In genomic region chr4:57403591-57403990, GRCh38 we compare ENCODE assay signal across 1 cellular context.
TF ChIP-seq lines count a peak whose summit lies in the region.

No MANE protein-coding gene starts in this region.

TF ChIP-seq in H1, 55 proteins besides CTCF, POLR2A, EP300 and RAD21:
- no peak for TF ChIP-seq RXRA (IDR thresholded peaks at IDR 0.05; ENCODE audit: insufficient read depth, low read depth, low read length)
- no peak for TF ChIP-seq MAX (IDR thresholded peaks at IDR 0.05)
- no peak for TF ChIP-seq TBP (IDR thresholded peaks at IDR 0.05; ENCODE audit: low read depth, low read length)
- no peak for TF ChIP-seq TAF7 (optimal IDR thresholded peaks at IDR 0.05; ENCODE audit: borderline replicate concordance, low read depth, low read length)
- no peak for TF ChIP-seq SRF (IDR thresholded peaks at IDR 0.05; ENCODE audit: low read depth, low read length)
- no peak for TF ChIP-seq RNF2 (IDR thresholded peaks at IDR 0.05; ENCODE audit: borderline replicate concordance, low read depth, low read length, missing control alignments, poor library complexity, severe bottlenecking)
- TF ChIP-seq SUZ12 (IDR thresholded peaks at IDR 0.05; ENCODE audit: low read length): no peak
- no peak for TF ChIP-seq MAFK (IDR thresholded peaks at IDR 0.05; ENCODE audit: low read depth, low read length)
- TF ChIP-seq YY1 (IDR thresholded peaks at IDR 0.05; ENCODE audit: low read depth, low read length): no peak
- TF ChIP-seq PHF8 (conservative IDR thresholded peaks at IDR 0.05; ENCODE audit: low read depth, low read length): no peak
- no peak for TF ChIP-seq HDAC6 (IDR thresholded peaks at IDR 0.05; ENCODE audit: low read depth, low read length)
- TF ChIP-seq FOSL1 (IDR thresholded peaks at IDR 0.05; ENCODE audit: insufficient read depth, low read depth, low read length): no peak
